ENCODE assay signal across 13 cellular contexts in the genomic region with DNA sequence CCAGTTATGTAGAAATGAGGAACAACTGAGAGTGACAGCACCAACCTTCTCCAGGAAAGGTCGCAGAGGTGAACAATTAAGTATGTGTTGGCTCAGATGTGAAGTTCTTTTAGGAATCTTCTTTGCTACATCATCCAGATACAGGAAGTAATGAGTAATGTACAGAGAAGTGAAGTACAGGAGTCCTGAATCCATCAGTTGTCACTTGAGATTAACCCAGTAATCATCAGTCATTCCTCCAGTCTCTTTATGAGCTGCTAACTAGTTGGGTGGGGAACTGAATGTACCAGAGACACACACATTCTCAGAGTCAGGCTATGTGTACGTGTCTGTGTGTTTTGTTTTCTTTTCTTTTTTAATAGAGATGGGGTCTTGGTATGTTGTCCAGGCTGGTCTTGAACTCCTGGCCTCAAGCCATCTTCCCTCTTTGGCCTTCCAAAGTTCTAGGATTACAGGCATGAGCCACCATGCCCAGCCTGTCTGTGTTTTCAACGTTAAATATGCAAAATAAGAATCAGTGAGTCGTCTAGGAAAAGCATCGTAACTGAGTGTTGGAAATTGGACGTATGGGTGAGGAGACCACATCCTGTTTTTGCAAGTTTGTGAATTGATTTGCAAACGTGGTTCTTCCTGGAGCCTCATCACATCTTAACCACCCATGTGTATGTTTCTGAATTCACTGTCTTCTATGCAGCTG. TPM values are rescaled to one million over a fixed set of nuclear protein-coding genes. Genes with fewer than 3 reads are reported as not detected.
A peak's percentile ranks its signal among the peaks of the same experiment; 100 is the strongest.
DNase-seq lines count a peak whose midpoint lies in the region; ATAC-seq lines count a peak whose summit lies in the region.
"Had no signal": no experiment of that assay in that cellular context is flagged by ENCODE, and none has a peak within 500 bp of the region (broad histone marks: within the 10 kb centered on the region; RNA-seq: fewer than 3 reads in every experiment).

No MANE protein-coding gene starts in this region.

- peak; percentile 86 to 87 for ATAC-seq in activated T-cell treated with anti-CD3 and anti-CD28 coated beads, Interleukin-2, amount 50 U/mL, for 72 hours (replicated peaks in 1 of 2)
- peak; percentile 83 to 85 for ATAC-seq in natural killer cell treated with Interleukin-12 subunit alpha and Interleukin-12 subunit beta and Interleukin-15 and Interleukin-18, amount 100 ng/mL, for 72 hours
- ATAC-seq in GM19395 (IDR thresholded peaks at IDR 0.05; ENCODE audit: unreplicated experiment) (no peak), GM19324 (IDR thresholded peaks at IDR 0.05; ENCODE audit: low FRiP score, unreplicated experiment) (no peak)
- ATAC-seq: WTC11 had no signal

- H3K27ac Mint-ChIP-seq in activated T-cell treated with anti-CD3 and anti-CD28 coated beads, Interleukin-2, amount 50 U/mL, for 72 hours: peak overlapping the region; percentile 89
- H3K27ac Mint-ChIP-seq in natural killer cell treated with Interleukin-12 subunit alpha and Interleukin-12 subunit beta and Interleukin-15 and Interleukin-18, amount 100 ng/mL, for 72 hours: peak overlapping the region; percentile 76 to 81
- H3K27ac Mint-ChIP-seq: WTC11 had no signal

- peaks cover 27 to 34% of the 10 kb centered on the region in 2 donors for H3K36me3 Mint-ChIP-seq in activated T-cell treated with anti-CD3 and anti-CD28 coated beads, Interleukin-2, amount 50 U/mL, for 72 hours (ENCODE audit: insufficient read depth in 2 of 2)
- H3K36me3 Mint-ChIP-seq in natural killer cell treated with Interleukin-12 subunit alpha and Interleukin-12 subunit beta and Interleukin-15 and Interleukin-18, amount 100 ng/mL, for 72 hours: peaks cover 12% of the 10 kb centered on the region

- peaks cover 12% of the 10 kb centered on the region in 2 donors for H3K9me3 Mint-ChIP-seq in activated T-cell treated with anti-CD3 and anti-CD28 coated beads, Interleukin-2, amount 50 U/mL, for 72 hours
- H3K9me3 Mint-ChIP-seq in natural killer cell treated with Interleukin-12 subunit alpha and Interleukin-12 subunit beta and Interleukin-15 and Interleukin-18, amount 100 ng/mL, for 72 hours: peaks cover 11% of the 10 kb centered on the region

- peak overlapping the region; percentile 74 to 78 for H3K4me3 Mint-ChIP-seq in activated T-cell treated with anti-CD3 and anti-CD28 coated beads, Interleukin-2, amount 50 U/mL, for 72 hours
- H3K4me3 Mint-ChIP-seq in natural killer cell treated with Interleukin-12 subunit alpha and Interleukin-12 subunit beta and Interleukin-15 and Interleukin-18, amount 100 ng/mL, for 72 hours: peak overlapping the region; percentile 75
- H3K4me3 Mint-ChIP-seq: WTC11 had no signal

- H3K27me3 Mint-ChIP-seq in activated T-cell treated with anti-CD3 and anti-CD28 coated beads, Interleukin-2, amount 50 U/mL, for 72 hours (ENCODE audit: low read depth): no peaks in the 10 kb centered on the region
- no peaks in the 10 kb centered on the region for H3K27me3 Mint-ChIP-seq in natural killer cell treated with Interleukin-12 subunit alpha and Interleukin-12 subunit beta and Interleukin-15 and Interleukin-18, amount 100 ng/mL, for 72 hours

- H3K4me1 Mint-ChIP-seq in activated T-cell treated with anti-CD3 and anti-CD28 coated beads, Interleukin-2, amount 50 U/mL, for 72 hours (ENCODE audit: low read depth): peaks cover 54% of the 10 kb centered on the region
- H3K4me1 Mint-ChIP-seq in natural killer cell treated with Interleukin-12 subunit alpha and Interleukin-12 subunit beta and Interleukin-15 and Interleukin-18, amount 100 ng/mL, for 72 hours (ENCODE audit: low read depth in 2 of 2): peaks cover 27 to 47% of the 10 kb centered on the region in 2 donors
- H3K4me1 Mint-ChIP-seq: WTC11 had no signal

- peak; percentile 18 for DNase-seq in EL
- peak; percentile 50 for DNase-seq in NAMALWA (ENCODE audit: low spot score)
- DNase-seq in activated T-cell treated with anti-CD3 and anti-CD28 coated beads, Interleukin-2, amount 50 U/mL, for 72 hours: peak; percentile 59 to 60
- no peak for DNase-seq in natural killer cell treated with Interleukin-12 subunit alpha and Interleukin-12 subunit beta and Interleukin-15 and Interleukin-18, amount 100 ng/mL, for 72 hours (ENCODE audit: low spot score)
- no peak for DNase-seq in NCI-H524 treated with DMSO at 0.1 percent for 48 hours (lab: John Stamatoyannopoulos, UW)
- DNase-seq: DMS79 treated with DMSO at 0.1 percent for 48 hours, hippocampal formation, mesendoderm, NCI-H2107 had no signal

RNA-seq across cellular contexts. Expression of a gene that starts 19.9 kb away (rescaled TPM):
- total RNA-seq in activated T-cell treated with anti-CD3 and anti-CD28 coated beads, Interleukin-2, amount 50 U/mL, for 72 hours: 10 to 100 TPM; 14.8 to 15.5 TPM
- 10 to 100 TPM; 16.6 to 18.9 TPM for total RNA-seq in natural killer cell treated with Interleukin-12 subunit alpha and Interleukin-12 subunit beta and Interleukin-15 and Interleukin-18, amount 100 ng/mL, for 72 hours

RNA-seq across cellular contexts. Expression of a gene that starts 27.0 kb away (rescaled TPM):
- under 1 TPM in 1 of 2 donors, not detected in 1; 0.35 TPM for total RNA-seq in activated T-cell treated with anti-CD3 and anti-CD28 coated beads, Interleukin-2, amount 50 U/mL, for 72 hours
- not detected for total RNA-seq in natural killer cell treated with Interleukin-12 subunit alpha and Interleukin-12 subunit beta and Interleukin-15 and Interleukin-18, amount 100 ng/mL, for 72 hours

RNA-seq across cellular contexts. Expression of a gene that starts 41.4 kb away (rescaled TPM):
- total RNA-seq in activated T-cell treated with anti-CD3 and anti-CD28 coated beads, Interleukin-2, amount 50 U/mL, for 72 hours: under 1 TPM; 0.14 to 0.21 TPM
- total RNA-seq in natural killer cell treated with Interleukin-12 subunit alpha and Interleukin-12 subunit beta and Interleukin-15 and Interleukin-18, amount 100 ng/mL, for 72 hours: under 1 TPM; 0.26 to 0.31 TPM
- total RNA-seq: pulmonary artery endothelial cell had no signal

Comparison
In these comparisons a context has a peak if more than half of its experiments do, and no peak if none do; other contexts are left out.
1. DNase-seq: peak in EL (single experiment), NAMALWA (single experiment) and activated T-cell treated with anti-CD3 and anti-CD28 coated beads, Interleukin-2, amount 50 U/mL, for 72 hours (2 of 2); none in natural killer cell treated with Interleukin-12 subunit alpha and Interleukin-12 subunit beta and Interleukin-15 and Interleukin-18, amount 100 ng/mL, for 72 hours (single experiment) and NCI-H524 treated with DMSO at 0.1 percent for 48 hours (single experiment).
2. ATAC-seq: peak in activated T-cell treated with anti-CD3 and anti-CD28 coated beads, Interleukin-2, amount 50 U/mL, for 72 hours (2 of 2) and natural killer cell treated with Interleukin-12 subunit alpha and Interleukin-12 subunit beta and Interleukin-15 and Interleukin-18, amount 100 ng/mL, for 72 hours (2 of 2); none in GM19395 (single experiment) and GM19324 (single experiment).